ENCODE assay signal across 20 cellular contexts in genomic region chr6:149887343-149887742, GRCh38. TPM values are rescaled to one million over a fixed set of nuclear protein-coding genes. Genes with fewer than 3 reads are reported as not detected.
DNase-seq lines count a peak whose midpoint lies in the region; ATAC-seq and TF ChIP-seq lines count a peak whose summit lies in the region.
"Had no signal": no experiment of that assay in that cellular context is flagged by ENCODE, and none has a peak within 500 bp of the region (broad histone marks: within the 10 kb centered on the region; RNA-seq: fewer than 3 reads in every experiment).

No MANE protein-coding gene starts in this region.

- H3K9me2 ChIP-seq in HCT116 (ENCODE audit: insufficient read depth), result no peaks in the 10 kb centered on the region

- TF ChIP-seq CTCF in HCT116 (IDR thresholded peaks at IDR 0.05 in 2 of 3, conservative IDR thresholded peaks at IDR 0.05 in 1 of 3; ENCODE audit: borderline replicate concordance in 1 of 3, insufficient read depth in 1 of 3, low read depth in 2 of 3, low read length in 2 of 3) (no peak), RWPE2 (IDR thresholded peaks at IDR 0.05; ENCODE audit: poor library complexity, severe bottlenecking) (no peak), parathyroid adenoma (IDR thresholded peaks at IDR 0.05) (no peak)

- H2AFZ ChIP-seq in HCT116 (ENCODE audit: low read depth, low read length, poor library complexity, severe bottlenecking) (no peak overlapping the region), parathyroid adenoma (peak overlapping the region; percentile 65)

- H3K4me1 ChIP-seq in HCT116 (ENCODE audit: control insufficient read depth in 1 of 2, insufficient read depth in 2 of 2, low read length in 2 of 2), result peaks cover 10 to 32% of the 10 kb centered on the region in 2 experiments
- peaks cover 60% of the 10 kb centered on the region for H3K4me1 ChIP-seq in RWPE2 (ENCODE audit: insufficient read depth, poor library complexity, severe bottlenecking)
- H3K4me1 ChIP-seq in parathyroid adenoma, result peaks cover 10% of the 10 kb centered on the region
- H3K4me1 ChIP-seq: lower lobe of right lung had no signal

- ATAC-seq in HCT116 (0 out of 2 replicates have a peak, but pooled peaks have one; percentile 28), RWPE2 (ENCODE audit: low read depth) (peak; percentile 60), esophagus mucosa (peak; percentile 70), HG03442 (IDR thresholded peaks at IDR 0.05; ENCODE audit: unreplicated experiment) (no peak), HG02571 (IDR thresholded peaks at IDR 0.05; ENCODE audit: unreplicated experiment) (no peak), GM21528 (IDR thresholded peaks at IDR 0.05; ENCODE audit: low FRiP score, unreplicated experiment) (no peak)
- ATAC-seq: activated CD4-positive, CD25-positive, alpha-beta regulatory T cell treated with anti-CD3 and anti-CD28 coated beads, Interleukin-2, amount 50 U/mL, for 24 hours; lower lobe of right lung; Panc1; stimulated activated naive B cell treated with anti-CD40 and anti-IgM and Interleukin-4, amounts not matched to agents 10 μg/mL and 1 μg/mL and 100 μg/mL, for 72 hours; T-cell had no signal

- RAD21 ChIA-PET in HCT116 (lab: Charles Lee; ENCODE audit: low non-redundant PET in 1 of 2, low total read pairs in 2 of 2, uncharacterized antibody in 2 of 2, unreplicated experiment in 2 of 2), result no interaction called here

- H3K9me3 ChIP-seq in HCT116 (ENCODE audit: control insufficient read depth in 1 of 2, insufficient read depth in 1 of 2, low read depth in 1 of 2, low read length in 2 of 2), result no peaks in the 10 kb centered on the region
- no peaks in the 10 kb centered on the region for H3K9me3 ChIP-seq in RWPE2 (ENCODE audit: severe bottlenecking)
- H3K9me3 ChIP-seq in parathyroid adenoma (ENCODE audit: control insufficient read depth, low read length), result no peaks in the 10 kb centered on the region
- H3K9me3 ChIP-seq: lower lobe of right lung had no signal

- H3K4me3 ChIP-seq in HCT116 (replicated peaks in 1 of 2; ENCODE audit: low read depth in 1 of 2, low read length in 2 of 2) (no peak overlapping the region), RWPE2 (ENCODE audit: severe bottlenecking) (no peak overlapping the region), parathyroid adenoma (ENCODE audit: low read depth, low read length) (no peak overlapping the region)
- H3K4me3 ChIP-seq: lower lobe of right lung had no signal

- H3K9ac ChIP-seq in HCT116 (ENCODE audit: low read length), result no peak overlapping the region
- no peak overlapping the region for H3K9ac ChIP-seq in parathyroid adenoma

- CTCF ChIA-PET in HCT116 (lab: Charles Lee), result interaction anchor here (1.4 kb wide), 1 partner anchor 9 kb away, joined by 3 read pairs; no protein-coding TSS in a partner anchor

- POLR2A ChIA-PET in HCT116 (lab: Charles Lee), result no interaction called here

- H3K27ac ChIP-seq in HCT116 (ENCODE audit: low read depth, low read length), result no peak overlapping the region
- peak overlapping the region; percentile 93 for H3K27ac ChIP-seq in RWPE2 (ENCODE audit: poor library complexity, severe bottlenecking)
- H3K27ac ChIP-seq in parathyroid adenoma, result peak overlapping the region; percentile 46
- H3K27ac ChIP-seq: lower lobe of right lung had no signal

- H3K36me3 ChIP-seq in HCT116 (ENCODE audit: control insufficient read depth in 1 of 2, insufficient read depth in 2 of 2, low read length in 2 of 2) (no peaks in the 10 kb centered on the region), RWPE2 (ENCODE audit: low read depth) (no peaks in the 10 kb centered on the region), parathyroid adenoma (ENCODE audit: control insufficient read depth, insufficient read depth, low read length) (no peaks in the 10 kb centered on the region)
- H3K36me3 ChIP-seq: lower lobe of right lung had no signal

- no peak for TF ChIP-seq POLR2A in HCT116 (IDR thresholded peaks at IDR 0.05; ENCODE audit: borderline replicate concordance, extremely low read depth, insufficient read depth, insufficient read length)

- intact Hi-C loops in HCT116 (cut with micrococcal nuclease), result no loop called here

- DNase-seq in HCT116 (ENCODE audit: low read depth, low spot score) (no peak), RWPE2 (ENCODE audit: low spot score) (no peak)
- DNase-seq in activated CD4-positive, alpha-beta T cell treated with anti-CD3 and anti-CD28 coated beads, Interleukin-2, amount 50 U/mL, for 48 hours, result no peak
- DNase-seq: activated CD8-positive, alpha-beta memory T cell treated with anti-CD3 and anti-CD28 coated beads, Interleukin-2, amount 50 U/mL, for 48 hours; CD4-positive, alpha-beta T cell; GF-D8; lower lobe of right lung; NCI-H1436; NCI-H524; stimulated activated naive B cell treated with anti-CD40 and anti-IgM and Interleukin-4, amounts not matched to agents 10 μg/mL and 1 μg/mL and 100 μg/mL, for 72 hours; T-cell had no signal

- no peaks in the 10 kb centered on the region for H3K79me2 ChIP-seq in HCT116 (ENCODE audit: insufficient read depth, low read length)
- no peaks in the 10 kb centered on the region for H3K79me2 ChIP-seq in parathyroid adenoma

- no peaks in the 10 kb centered on the region for H4K20me1 ChIP-seq in HCT116 (ENCODE audit: insufficient read depth)

- no peak for TF ChIP-seq RAD21 in HCT116 (IDR thresholded peaks at IDR 0.05; ENCODE audit: low read depth)

- H3K27me3 ChIP-seq in HCT116 (ENCODE audit: insufficient read depth, low read length) (no peaks in the 10 kb centered on the region), RWPE2 (ENCODE audit: insufficient read depth, poor library complexity, severe bottlenecking) (no peaks in the 10 kb centered on the region), parathyroid adenoma (ENCODE audit: control insufficient read depth, insufficient read depth, low read length) (no peaks in the 10 kb centered on the region)

- no TSS peak for BruUV-seq in HCT116 (replicated peaks; lab: Mats Ljungman, UMichigan)

- H3K4me2 ChIP-seq in HCT116 (ENCODE audit: low read length) (peak overlapping the region; percentile 10; the same call in 1 of the 2 replicates), parathyroid adenoma (ENCODE audit: low read length) (no peak overlapping the region)

TF ChIP-seq in HCT116, 20 proteins besides CTCF, POLR2A, EP300 and RAD21 (continues in another document):
- peak; percentile 64 for TF ChIP-seq SP1 (IDR thresholded peaks at IDR 0.05; ENCODE audit: low read depth)
- no peak for TF ChIP-seq TCF7L2 (IDR thresholded peaks at IDR 0.05; ENCODE audit: borderline replicate concordance, extremely low read depth, insufficient read depth, insufficient read length)
- peak; percentile 86 for TF ChIP-seq CEBPB (IDR thresholded peaks at IDR 0.05; ENCODE audit: low read depth)
- no peak for TF ChIP-seq REST (IDR thresholded peaks at IDR 0.05; ENCODE audit: low read depth)
- TF ChIP-seq JUND (IDR thresholded peaks at IDR 0.05), result peak; percentile 77
- no peak for TF ChIP-seq EZH2 (IDR thresholded peaks at IDR 0.05)
- no peak for TF ChIP-seq EZH2phosphoT487 (IDR thresholded peaks at IDR 0.05; ENCODE audit: borderline replicate concordance)
- TF ChIP-seq SIN3A (IDR thresholded peaks at IDR 0.05; ENCODE audit: low read depth), result no peak
- no peak for TF ChIP-seq ATF3 (IDR thresholded peaks at IDR 0.05)
- TF ChIP-seq ELF1 (IDR thresholded peaks at IDR 0.05; ENCODE audit: borderline replicate concordance, low read depth), result no peak
- TF ChIP-seq ZFX (IDR thresholded peaks at IDR 0.05), result no peak
- TF ChIP-seq CBX3 (IDR thresholded peaks at IDR 0.05; ENCODE audit: low read depth), result no peak
- no peak for TF ChIP-seq EGR1 (IDR thresholded peaks at IDR 0.05; ENCODE audit: low read depth)
- no peak for TF ChIP-seq YY1 (IDR thresholded peaks at IDR 0.05; ENCODE audit: extremely low read depth, insufficient replicate concordance, low read depth, low read length)
- TF ChIP-seq, protein P1, sequence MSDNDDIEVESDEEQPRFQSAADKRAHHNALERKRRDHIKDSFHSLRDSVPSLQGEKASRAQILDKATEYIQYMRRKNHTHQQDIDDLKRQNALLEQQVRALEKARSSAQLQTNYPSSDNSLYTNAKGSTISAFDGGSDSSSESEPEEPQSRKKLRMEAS (IDR thresholded peaks at IDR 0.05), result no peak
- TF ChIP-seq FOSL1 (IDR thresholded peaks at IDR 0.05; ENCODE audit: low read depth), result peak; percentile 83

RNA-seq across cellular contexts. Expression of gene RAET1E, which starts 10.6 kb away (rescaled TPM):
- 3.9 TPM for total RNA-seq in HCT116 (2021; ENCODE audit: unreplicated experiment)
- polyA plus RNA-seq in HCT116 (2012), result 2.0 and 3.5 TPM in 2 replicates
- 101 TPM for total RNA-seq in esophagus mucosa
- total RNA-seq: CD4-positive, alpha-beta T cell; lower lobe of right lung; T-cell had no signal
- polyA plus RNA-seq: IgD-negative memory B cell, neural cell had no signal

RNA-seq across cellular contexts. Expression of gene LRP11, which starts 23.2 kb away (rescaled TPM):
- total RNA-seq in HCT116 (2021; ENCODE audit: unreplicated experiment) (27.8 TPM), esophagus mucosa (41.8 TPM)
- 14.6 and 14.8 TPM in 2 replicates for polyA plus RNA-seq in HCT116 (2012)

RNA-seq across cellular contexts. Expression of gene RAET1G, which starts 35.6 kb away (rescaled TPM):
- 0.37 TPM for total RNA-seq in HCT116 (2021; ENCODE audit: unreplicated experiment)
- 1.3 and 1.5 TPM in 2 replicates for polyA plus RNA-seq in HCT116 (2012)
- total RNA-seq in esophagus mucosa, result 24.7 TPM
- total RNA-seq: CD4-positive, alpha-beta T cell; T-cell had no signal
- polyA plus RNA-seq: IgD-negative memory B cell, neural cell had no signal

RNA-seq across cellular contexts. Expression of gene ULBP2, which starts 54.5 kb away (rescaled TPM):
- 10.2 TPM for total RNA-seq in HCT116 (2021; ENCODE audit: unreplicated experiment)
- polyA plus RNA-seq in HCT116 (2012), result 20.2 and 22.8 TPM in 2 replicates
- 5.2 TPM for total RNA-seq in esophagus mucosa

Comparison
In these comparisons a context has a peak if more than half of its experiments do, and no peak if none do; other contexts are left out.
1. ATAC-seq: peak in HCT116 (single experiment), RWPE2 (single experiment) and esophagus mucosa (single experiment); none in HG03442 (single experiment), HG02571 (single experiment) and GM21528 (single experiment).
2. RNA of gene RAET1E, which starts 10.6 kb away (total RNA-seq): 101 TPM in esophagus mucosa (single experiment); 3.9 TPM in HCT116 (single experiment); every median in the first group is over 10 times any median in the second.
3. RNA of gene RAET1G, which starts 35.6 kb away (total RNA-seq): 24.7 TPM in esophagus mucosa (single experiment); 0.37 TPM in HCT116 (single experiment); every median in the first group is over 10 times any median in the second.